18 cellular contexts compared by ENCODE assay signal in the genomic region with DNA sequence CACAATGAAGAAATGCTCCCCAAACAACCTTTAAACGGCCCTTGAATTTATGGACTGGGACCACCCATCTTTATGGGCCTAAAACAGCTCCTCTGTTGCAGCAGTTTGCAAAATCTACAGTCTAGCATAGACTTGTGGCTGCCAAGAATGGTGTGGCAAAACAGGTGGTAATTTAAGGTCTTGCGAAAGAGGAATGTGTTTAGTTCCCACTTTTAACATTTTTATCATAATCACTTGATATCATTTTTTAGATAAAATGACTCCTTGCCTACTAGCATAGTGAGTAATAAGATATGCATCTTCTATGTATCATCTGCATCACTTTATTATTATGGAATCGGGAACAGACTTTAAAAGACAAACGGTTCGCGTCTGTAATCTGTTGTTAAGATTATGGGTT.
DNase-seq lines count a peak whose midpoint lies in the region; ATAC-seq, FAIRE-seq and TF ChIP-seq lines count a peak whose summit lies in the region.
"Had no signal": no experiment of that assay in that cellular context is flagged by ENCODE, and none has a peak within 500 bp of the region (broad histone marks: within the 10 kb centered on the region; RNA-seq: fewer than 3 reads in every experiment).

No MANE protein-coding gene starts in this region.

- H3F3A ChIP-seq in PC-3 (ENCODE audit: low read length, unreplicated experiment) = no peaks in the 10 kb centered on the region

- no peak for TF ChIP-seq CTCF in HEK293 (tag by site-specific recombination; IDR thresholded peaks at IDR 0.05)
- no peak for TF ChIP-seq CTCF in PC-3 (conservative IDR thresholded peaks at IDR 0.05; ENCODE audit: low read depth, low read length)
- TF ChIP-seq CTCF in cardiac fibroblast (IDR thresholded peaks at IDR 0.05; ENCODE audit: low read depth, low read length) = no peak
- no peak for TF ChIP-seq CTCF in fibroblast of villous mesenchyme (IDR thresholded peaks at IDR 0.05; ENCODE audit: insufficient read depth, low read depth, low read length)
- no peak for TF ChIP-seq CTCF in gastroesophageal sphincter (IDR thresholded peaks at IDR 0.05)

- BruUV-seq in PC-3 (replicated peaks; lab: Mats Ljungman, UMichigan) = no TSS peak

- H3K9ac ChIP-seq in PC-3 (ENCODE audit: low read length) = peak overlapping the region; percentile 69
- H3K9ac ChIP-seq: BLaER1 treated with 17β-estradiol and CSF1 and Interleukin-3, amounts not matched to agents 10 nM and 100 nM had no signal

- H3K27ac ChIP-seq in HEK293 (ENCODE audit: extremely low read depth, low read depth, low read length) (no peak overlapping the region), PC-3 (ENCODE audit: low read length) (peak overlapping the region; percentile 94), gastroesophageal sphincter (no peak overlapping the region)
- H3K27ac ChIP-seq: BLaER1 treated with 17β-estradiol and CSF1 and Interleukin-3, amounts not matched to agents 10 nM and 100 nM had no signal

- no peak for FAIRE-seq in frontal cortex (lab: Jason Lieb, UNC)
- FAIRE-seq: G401.6, GM12892, GM19239 had no signal

- H3K27me3 ChIP-seq in PC-3 (ENCODE audit: low read length) (no peaks in the 10 kb centered on the region), gastroesophageal sphincter (no peaks in the 10 kb centered on the region)
- H3K27me3 ChIP-seq: BLaER1 treated with 17β-estradiol and CSF1 and Interleukin-3, amounts not matched to agents 10 nM and 100 nM had no signal

- intact Hi-C loops in PC-3 (cut with micrococcal nuclease) = loop anchor here (2.0 kb wide), 1 partner anchor 106 kb away; no protein-coding TSS in a partner anchor

- H2AFZ ChIP-seq in PC-3 (ENCODE audit: low read length) = no peak overlapping the region

- TF ChIP-seq EP300 in gastroesophageal sphincter (IDR thresholded peaks at IDR 0.05) = no peak

- H4K20me1 ChIP-seq in PC-3 (ENCODE audit: low read length) = no peaks in the 10 kb centered on the region
- H4K20me1 ChIP-seq: BLaER1 treated with 17β-estradiol and CSF1 and Interleukin-3, amounts not matched to agents 10 nM and 100 nM had no signal

- no peaks in the 10 kb centered on the region for H3K9me2 ChIP-seq in PC-3 (replicated peaks; ENCODE audit: low read length)

- ATAC-seq in PC-3 = peak; percentile 33
- ATAC-seq in gastroesophageal sphincter = no peak

- CTCF ChIA-PET in HEK293 (lab: Yijun Ruan, JAX) (no interaction called here), PC-3 (lab: Charles Lee) (no interaction called here)

- WGBS in gastroesophageal sphincter (ENCODE audit: low coverage in 1 of 2), 2 donors = 83 to 85% methylated on average over 6 of the region's 6 CpGs

- H3K4me1 ChIP-seq in HEK293 (ENCODE audit: control insufficient read depth, insufficient read depth, low read length) = 0 out of 2 replicates have a peak, but pooled peaks cover 3% of the 10 kb centered on the region
- peaks cover 12% of the 10 kb centered on the region for H3K4me1 ChIP-seq in PC-3 (ENCODE audit: insufficient read depth, low read length)
- H3K4me1 ChIP-seq in gastroesophageal sphincter = no peaks in the 10 kb centered on the region
- H3K4me1 ChIP-seq: BLaER1 treated with 17β-estradiol and CSF1 and Interleukin-3, amounts not matched to agents 10 nM and 100 nM had no signal

- H3K4me3 ChIP-seq in HEK293 (ENCODE audit: low read depth, low read length) (no peak overlapping the region), PC-3 (ENCODE audit: low read length) (peak overlapping the region; percentile 45; the same call in 1 of the 2 replicates), cardiac fibroblast (replicated peaks in 1 of 2; ENCODE audit: low read depth in 2 of 2, low read length in 2 of 2) (no peak overlapping the region), fibroblast of villous mesenchyme (ENCODE audit: low read depth, low read length) (no peak overlapping the region), gastroesophageal sphincter (no peak overlapping the region)
- H3K4me3 ChIP-seq: BLaER1 treated with 17β-estradiol and CSF1 and Interleukin-3, amounts not matched to agents 10 nM and 100 nM had no signal

- POLR2A ChIA-PET in HEK293 (lab: Yijun Ruan, JAX) = no interaction called here
- POLR2A ChIA-PET in PC-3 (lab: Charles Lee; ENCODE audit: unreplicated experiment) = no interaction called here

- no peaks in the 10 kb centered on the region for H3K79me2 ChIP-seq in PC-3 (ENCODE audit: low read length)

- H3K36me3 ChIP-seq in HEK293 (ENCODE audit: control insufficient read depth in 2 of 2, insufficient read depth in 1 of 2, low read length in 2 of 2) (no peaks in the 10 kb centered on the region), PC-3 (ENCODE audit: low read depth, low read length) (no peaks in the 10 kb centered on the region), gastroesophageal sphincter (no peaks in the 10 kb centered on the region)
- H3K36me3 ChIP-seq: BLaER1 treated with 17β-estradiol and CSF1 and Interleukin-3, amounts not matched to agents 10 nM and 100 nM had no signal

- no peak for TF ChIP-seq POLR2A in gastroesophageal sphincter (IDR thresholded peaks at IDR 0.05)

- H3K4me2 ChIP-seq in PC-3 (ENCODE audit: low read length) = peak overlapping the region; percentile 80
- H3K4me2 ChIP-seq: BLaER1 treated with 17β-estradiol and CSF1 and Interleukin-3, amounts not matched to agents 10 nM and 100 nM had no signal

- no peaks in the 10 kb centered on the region for H3K9me3 ChIP-seq in HEK293 (ENCODE audit: control insufficient read depth, insufficient read depth, low read depth, low read length)
- no peaks in the 10 kb centered on the region for H3K9me3 ChIP-seq in PC-3 (ENCODE audit: low read length)
- peaks cover 0 to 2% (median 0%) of the 10 kb centered on the region in 3 donors for H3K9me3 ChIP-seq in gastroesophageal sphincter

- peak; percentile 43 for DNase-seq in PC-3
- DNase-seq in cardiac fibroblast (ENCODE audit: low read depth in 2 of 2) = peak; percentile 13
- DNase-seq in fibroblast of villous mesenchyme (ENCODE audit: low read depth) = peak; percentile 52
- no peak for DNase-seq in UCSD-AML1 (lab: John Stamatoyannopoulos, UW; ENCODE audit: unreplicated experiment)
- no peak for DNase-seq in activated gamma-delta T cell (lab: John Stamatoyannopoulos, UW)
- DNase-seq in frontal cortex (ENCODE audit: low spot score in 2 of 2) = no peak
- DNase-seq: ACHN; CD4-positive, alpha-beta T cell; DMS79 treated with DMSO at 0.1 percent for 48 hours; EL; GOT3; H9 had no signal

TF ChIP-seq in HEK293, 187 proteins besides CTCF, POLR2A, EP300 and RAD21:
- TF ChIP-seq SCRT2 (tag by site-specific recombination; IDR thresholded peaks at IDR 0.05) (0 out of 2 replicates have a peak, but pooled peaks have one; percentile 11), ZNF501 (tag by site-specific recombination; IDR thresholded peaks at IDR 0.05) (no peak)

Comparison
In these comparisons a context has a peak if more than half of its experiments do, and no peak if none do; other contexts are left out.
1. DNase-seq: peak in PC-3 (single experiment), cardiac fibroblast (2 of 2) and fibroblast of villous mesenchyme (single experiment); none in UCSD-AML1 (single experiment), activated gamma-delta T cell (single experiment) and frontal cortex (0 of 2).